ENCODE assay signal across 1 cellular context in the genomic region with DNA sequence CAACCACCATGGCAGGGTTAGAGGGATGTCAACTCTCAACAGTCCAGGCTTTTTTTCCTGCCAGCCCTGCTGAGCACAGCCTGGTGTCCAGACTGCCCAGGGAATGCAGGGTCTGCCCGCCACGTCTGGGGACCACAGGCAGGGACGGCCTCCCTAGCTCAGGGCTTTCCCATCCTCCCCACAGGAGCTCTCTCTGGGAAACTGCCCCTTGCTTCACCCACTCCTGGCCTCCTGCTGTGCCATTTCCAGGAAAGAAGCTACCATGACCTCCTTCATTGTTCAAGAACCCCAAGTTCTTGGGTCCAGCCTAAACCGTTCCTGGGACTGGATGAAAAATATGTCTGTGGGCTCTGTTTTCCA.
A peak's percentile ranks its signal among the peaks of the same experiment; 100 is the strongest.
TF ChIP-seq lines count a peak whose summit lies in the region.

No MANE protein-coding gene starts in this region.

TF ChIP-seq in HepG2, 621 proteins besides CTCF, POLR2A, EP300 and RAD21 (continued from another document):
- TF ChIP-seq NRL (CRISPR knock-in tag; IDR thresholded peaks at IDR 0.05; ENCODE audit: borderline replicate concordance) = peak; percentile 52; the same call in 1 of the 2 replicates
